Comparison of ENCODE assay signal across 8 cellular contexts in the genomic region with DNA sequence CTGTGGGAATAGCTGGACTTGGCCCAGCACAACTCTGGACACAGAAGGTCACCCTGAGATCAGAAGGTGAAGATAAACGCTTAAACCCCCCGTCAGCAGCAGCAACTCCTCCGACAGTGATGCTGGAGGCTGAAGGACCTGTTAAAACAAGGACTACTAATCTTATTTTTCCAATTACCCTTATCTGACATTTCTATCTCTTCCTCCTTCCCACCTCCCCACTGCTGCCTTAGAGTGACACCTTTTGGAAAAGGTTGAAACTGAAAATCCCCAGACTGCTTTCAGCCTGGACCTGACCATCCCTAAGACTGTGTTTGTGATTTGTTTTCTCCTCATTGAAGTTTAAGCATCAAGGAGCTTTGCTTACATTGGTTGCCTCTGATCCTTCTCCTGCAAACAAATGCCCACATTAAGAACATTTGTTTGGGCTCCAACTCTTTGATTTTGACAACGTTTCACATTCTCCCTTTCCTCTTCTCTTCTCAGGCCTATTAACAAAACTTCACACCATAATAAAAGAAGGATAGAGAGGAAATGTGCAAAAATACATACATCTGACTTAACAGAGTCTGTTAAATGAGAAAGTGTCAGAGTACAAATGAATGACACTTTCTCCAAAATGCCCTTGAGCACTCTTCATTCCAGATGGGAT.
DNase-seq lines count a peak whose midpoint lies in the region; TF ChIP-seq lines count a peak whose summit lies in the region.

No MANE protein-coding gene starts in this region.

- intact Hi-C loops in breast epithelium (cut with DNase I; ENCODE audit: low total_unique reads) (loop anchor here (10.0 kb wide), 1 partner anchor 943 kb away; no protein-coding TSS in a partner anchor), posterior vena cava (cut with DNase I) (no loop called here)

- H3K36me3 ChIP-seq in breast epithelium (no peaks in the 10 kb centered on the region), neural cell (ENCODE audit: insufficient read depth, low read length) (no peaks in the 10 kb centered on the region)

- H3K9ac ChIP-seq in neural cell (ENCODE audit: low read length): no peak overlapping the region

- no peak overlapping the region for H3K27ac ChIP-seq in breast epithelium
- H3K27ac ChIP-seq in neural cell (ENCODE audit: low read length): no peak overlapping the region

- H3K4me1 ChIP-seq in breast epithelium: no peaks in the 10 kb centered on the region

- peak; percentile 39 for DNase-seq in EH (ENCODE audit: low read depth)
- peak; percentile 4 for DNase-seq in NB4 (ENCODE audit: low read depth)
- DNase-seq in breast epithelium (ENCODE audit: low spot score in 2 of 2): no peak
- DNase-seq in NCI-H1436 treated with DMSO at 0.1 percent for 48 hours (lab: John Stamatoyannopoulos, UW): no peak
- no peak for DNase-seq in activated naive CD4-positive, alpha-beta T cell treated with Interleukin-2 at 50 U/mL for 16 hours
- no peak for DNase-seq in activated CD4-positive, alpha-beta T cell treated with anti-CD3 and anti-CD28 coated beads for 48 hours
- DNase-seq in posterior vena cava (ENCODE audit: low spot score): no peak

- TF ChIP-seq POLR2A in NB4 (IDR thresholded peaks at IDR 0.05; ENCODE audit: extremely low read depth, insufficient read length): no peak
- TF ChIP-seq POLR2A in breast epithelium (IDR thresholded peaks at IDR 0.05): no peak

- no peak for TF ChIP-seq EP300 in neural cell (conservative IDR thresholded peaks at IDR 0.05; ENCODE audit: poor library complexity, severe bottlenecking)

- no peaks in the 10 kb centered on the region for H3K79me2 ChIP-seq in neural cell (replicated peaks; ENCODE audit: insufficient read depth, low read length)

- H3K4me3 ChIP-seq in NB4 (ENCODE audit: low read depth, low read length) (no peak overlapping the region), breast epithelium (no peak overlapping the region), neural cell (ENCODE audit: low read length) (no peak overlapping the region)

- TF ChIP-seq RAD21 in neural cell (conservative IDR thresholded peaks at IDR 0.05): peak; percentile 65

- H3K4me2 ChIP-seq in neural cell (ENCODE audit: low read length): no peak overlapping the region

- no peaks in the 10 kb centered on the region for H3K27me3 ChIP-seq in breast epithelium
- no peaks in the 10 kb centered on the region for H3K27me3 ChIP-seq in neural cell (ENCODE audit: insufficient read depth, low read depth, low read length)

- no peaks in the 10 kb centered on the region for H3K9me3 ChIP-seq in breast epithelium
- H3K9me3 ChIP-seq in neural cell (ENCODE audit: low read length): no peaks in the 10 kb centered on the region

- no peaks in the 10 kb centered on the region for H4K20me1 ChIP-seq in neural cell (ENCODE audit: insufficient read depth)

- no peak overlapping the region for H2AFZ ChIP-seq in neural cell (ENCODE audit: low read depth, low read length)

- H3F3A ChIP-seq in neural cell (ENCODE audit: insufficient read depth, low read length, poor library complexity, severe bottlenecking): no peaks in the 10 kb centered on the region

- TF ChIP-seq CTCF in NB4 (IDR thresholded peaks at IDR 0.05; ENCODE audit: low read depth, low read length) (no peak), breast epithelium (IDR thresholded peaks at IDR 0.05) (peak in 2 of 3 donors; percentile 42 to 46), neural cell (IDR thresholded peaks at IDR 0.05; ENCODE audit: poor library complexity, severe bottlenecking) (peak; percentile 50)

- no peaks in the 10 kb centered on the region for H3K9me2 ChIP-seq in neural cell (ENCODE audit: insufficient read depth, low read length)

TF ChIP-seq in neural cell, 6 proteins besides CTCF, POLR2A, EP300 and RAD21:
- no peak for TF ChIP-seq MXI1 (conservative IDR thresholded peaks at IDR 0.05; ENCODE audit: poor library complexity, severe bottlenecking)
- no peak for TF ChIP-seq TAF1 (IDR thresholded peaks at IDR 0.05; ENCODE audit: low read depth)
- TF ChIP-seq, protein P1, sequence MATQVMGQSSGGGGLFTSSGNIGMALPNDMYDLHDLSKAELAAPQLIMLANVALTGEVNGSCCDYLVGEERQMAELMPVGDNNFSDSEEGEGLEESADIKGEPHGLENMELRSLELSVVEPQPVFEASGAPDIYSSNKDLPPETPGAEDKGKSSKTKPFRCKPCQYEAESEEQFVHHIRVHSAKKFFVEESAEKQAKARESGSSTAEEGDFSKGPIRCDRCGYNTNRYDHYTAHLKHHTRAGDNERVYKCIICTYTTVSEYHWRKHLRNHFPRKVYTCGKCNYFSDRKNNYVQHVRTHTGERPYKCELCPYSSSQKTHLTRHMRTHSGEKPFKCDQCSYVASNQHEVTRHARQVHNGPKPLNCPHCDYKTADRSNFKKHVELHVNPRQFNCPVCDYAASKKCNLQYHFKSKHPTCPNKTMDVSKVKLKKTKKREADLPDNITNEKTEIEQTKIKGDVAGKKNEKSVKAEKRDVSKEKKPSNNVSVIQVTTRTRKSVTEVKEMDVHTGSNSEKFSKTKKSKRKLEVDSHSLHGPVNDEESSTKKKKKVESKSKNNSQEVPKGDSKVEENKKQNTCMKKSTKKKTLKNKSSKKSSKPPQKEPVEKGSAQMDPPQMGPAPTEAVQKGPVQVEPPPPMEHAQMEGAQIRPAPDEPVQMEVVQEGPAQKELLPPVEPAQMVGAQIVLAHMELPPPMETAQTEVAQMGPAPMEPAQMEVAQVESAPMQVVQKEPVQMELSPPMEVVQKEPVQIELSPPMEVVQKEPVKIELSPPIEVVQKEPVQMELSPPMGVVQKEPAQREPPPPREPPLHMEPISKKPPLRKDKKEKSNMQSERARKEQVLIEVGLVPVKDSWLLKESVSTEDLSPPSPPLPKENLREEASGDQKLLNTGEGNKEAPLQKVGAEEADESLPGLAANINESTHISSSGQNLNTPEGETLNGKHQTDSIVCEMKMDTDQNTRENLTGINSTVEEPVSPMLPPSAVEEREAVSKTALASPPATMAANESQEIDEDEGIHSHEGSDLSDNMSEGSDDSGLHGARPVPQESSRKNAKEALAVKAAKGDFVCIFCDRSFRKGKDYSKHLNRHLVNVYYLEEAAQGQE (IDR thresholded peaks at IDR 0.05; ENCODE audit: borderline replicate concordance): no peak
- peak; percentile 55 for TF ChIP-seq SMC3 (conservative IDR thresholded peaks at IDR 0.05; ENCODE audit: poor library complexity)
- no peak for TF ChIP-seq EZH2 (IDR thresholded peaks at IDR 0.05; ENCODE audit: borderline replicate concordance, insufficient read depth, low read length, poor library complexity, severe bottlenecking)
- no peak for TF ChIP-seq POLR2AphosphoS5 (IDR thresholded peaks at IDR 0.05)

Comparison
In these comparisons a context has a peak if more than half of its experiments do, and no peak if none do; other contexts are left out.
1. DNase-seq: peak in EH (single experiment) and NB4 (single experiment); none in breast epithelium (0 of 2), NCI-H1436 treated with DMSO at 0.1 percent for 48 hours (single experiment), activated naive CD4-positive, alpha-beta T cell treated with Interleukin-2 at 50 U/mL for 16 hours (single experiment), activated CD4-positive, alpha-beta T cell treated with anti-CD3 and anti-CD28 coated beads for 48 hours (single experiment) and posterior vena cava (single experiment).